ENCODE assay signal across 25 cellular contexts in genomic region chr12:6841139-6841515, GRCh38. TPM values are rescaled to one million over a fixed set of nuclear protein-coding genes. Genes with fewer than 3 reads are reported as not detected.
"Had no signal": no experiment of that assay in that cellular context is flagged by ENCODE, and none has a peak within 500 bp of the region (broad histone marks: within the 10 kb centered on the region; RNA-seq: fewer than 3 reads in every experiment).

No MANE protein-coding gene starts in this region.

- DNase-seq: activated CD4-positive, alpha-beta T cell treated with anti-CD3 and anti-CD28 coated beads for 1 hour; activated CD4-positive, alpha-beta T cell treated with anti-CD3 and anti-CD28 coated beads, Interleukin-2, amount 50 U/mL, for 1 hour; activated CD8-positive, alpha-beta T cell treated with anti-CD3 and anti-CD28 coated beads, Interleukin-2, amount 10 ng/mL, durations not matched to agents 7 days and 5 days; activated gamma-delta T cell; activated naive CD4-positive, alpha-beta T cell treated with anti-CD3 and anti-CD28 coated beads, Interleukin-2, amount 50 U/mL, for 16 hours; activated naive CD8-positive, alpha-beta T cell treated with anti-CD3 and anti-CD28 coated beads, Interleukin-2, amount 50 U/mL, for 24 hours; caudate nucleus; effector memory CD4-positive, alpha-beta T cell; gastrocnemius medialis; head of caudate nucleus; left colon; lower lobe of right lung; mesendoderm; naive B cell; sigmoid colon; stimulated activated CD4-positive, alpha-beta T cell treated with anti-CD3 and anti-CD28 coated beads, Interleukin-15, amount 100 ng/mL, for 24 hours; stomach; testis; trophoblast cell; uterus had no signal

- ATAC-seq: activated CD8-positive, alpha-beta T cell treated with anti-CD3 and anti-CD28 coated beads, Interleukin-2, amount 10 ng/mL, durations not matched to agents 7 days and 5 days; activated naive CD8-positive, alpha-beta T cell treated with anti-CD3 and anti-CD28 coated beads, Interleukin-2, amount 50 U/mL, for 24 hours; esophagus mucosa; gastrocnemius medialis; left colon; lower lobe of right lung had no signal

- H3K9me3 ChIP-seq: gastrocnemius medialis, lower lobe of right lung, sigmoid colon, stomach, testis, uterus had no signal

- H3K4me1 ChIP-seq: gastrocnemius medialis, lower lobe of right lung, sigmoid colon, testis, uterus had no signal

- H3K36me3 ChIP-seq: gastrocnemius medialis, uterus had no signal

- H3K4me2 ChIP-seq: smooth muscle cell had no signal

- FAIRE-seq: endothelial cell of umbilical vein, keratinocyte, TTC549 had no signal

- H3K27me3 ChIP-seq: gastrocnemius medialis, sigmoid colon, stomach, testis, uterus had no signal

- H3K27ac ChIP-seq: gastrocnemius medialis, lower lobe of right lung, sigmoid colon, testis, uterus had no signal

- H3K4me3 ChIP-seq: gastrocnemius medialis, lower lobe of right lung, sigmoid colon, smooth muscle cell, stomach, testis, uterus had no signal

RNA-seq across cellular contexts. Expression of gene GNB3, which starts 0.4 kb away (rescaled TPM):
- total RNA-seq: esophagus mucosa, gastrocnemius medialis had no signal
